ENCODE assay signal across 18 cellular contexts in the genomic region with DNA sequence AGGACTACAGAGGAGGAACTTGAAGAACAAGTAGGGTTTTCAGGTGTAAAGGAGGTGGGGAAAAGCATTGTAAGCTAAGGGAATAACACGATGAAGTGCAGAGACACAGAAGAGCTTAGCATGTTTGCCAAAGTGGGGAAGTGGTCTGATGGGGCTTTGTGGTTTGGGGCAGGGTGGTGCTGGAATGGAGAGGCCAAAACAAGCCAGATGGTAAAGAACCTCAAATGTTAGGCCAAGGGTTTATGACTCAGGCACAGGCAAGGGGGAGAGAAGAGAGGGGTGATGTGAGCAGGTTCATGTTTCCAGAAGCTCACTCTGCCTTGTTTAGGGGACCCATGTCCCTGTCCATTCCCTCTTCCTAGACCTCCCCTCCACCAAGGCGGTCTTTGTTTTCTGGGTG.
A peak's percentile ranks its signal among the peaks of the same experiment; 100 is the strongest.
DNase-seq lines count a peak whose midpoint lies in the region; ATAC-seq and TF ChIP-seq lines count a peak whose summit lies in the region.
"Had no signal": no experiment of that assay in that cellular context is flagged by ENCODE, and none has a peak within 500 bp of the region (broad histone marks: within the 10 kb centered on the region; RNA-seq: fewer than 3 reads in every experiment).

No MANE protein-coding gene starts in this region.

- intact Hi-C loops in CD4-positive, alpha-beta T cell (cut with DNase I, micrococcal nuclease), result loop anchor here (5.0 to 10.0 kb wide), 4 partner anchors 103 to 181 kb away; partner anchors contain the start of genes ADAM17 (in 2 of the 2) and YWHAQ (in 1 of the 2)
- intact Hi-C loops in upper lobe of right lung (cut with DNase I), result no loop called here

- no peak overlapping the region for H3K27ac ChIP-seq in CD4-positive, alpha-beta T cell (ENCODE audit: low read depth, low read length)
- no peak overlapping the region for H3K27ac ChIP-seq in CD8-positive, alpha-beta memory T cell (ENCODE audit: low read depth, low read length)
- no peak overlapping the region for H3K27ac ChIP-seq in upper lobe of right lung
- H3K27ac ChIP-seq: Peyer's patch, SK-N-MC had no signal

- no peaks in the 10 kb centered on the region for H3K36me3 ChIP-seq in CD8-positive, alpha-beta memory T cell (ENCODE audit: insufficient read depth, low read length)
- H3K36me3 ChIP-seq in upper lobe of right lung, result no peaks in the 10 kb centered on the region
- H3K36me3 ChIP-seq: Peyer's patch had no signal

- peaks cover 49% of the 10 kb centered on the region for H3K4me1 Mint-ChIP-seq in CD4-positive, alpha-beta T cell (ENCODE audit: low read depth)
- H3K4me1 Mint-ChIP-seq in CD8-positive, alpha-beta memory T cell, result peaks cover 47 to 53% (median 47%) of the 10 kb centered on the region in 3 donors
- H3K4me1 Mint-ChIP-seq in activated naive CD8-positive, alpha-beta T cell treated with anti-CD3 and anti-CD28 coated beads, Interleukin-2, amount 50 U/mL, for 24 hours, result peaks cover 40% of the 10 kb centered on the region

- POLR2A ChIA-PET in CD4-positive, alpha-beta T cell (lab: Charles Lee), result interaction anchor here (0.7 to 2.6 kb wide), 6 partner anchors 18 to 1077 kb away, joined by 3 to 14 read pairs (median 4); partner anchors contain the start of genes ADAM17 and PDIA6
- POLR2A ChIA-PET in CD8-positive, alpha-beta memory T cell (lab: Charles Lee), result interaction anchor here (0.8 to 2.0 kb wide), 4 partner anchors 8 to 105 kb away, joined by 3 to 5 read pairs (median 4); partner anchors contain the start of gene YWHAQ

- H3K36me3 Mint-ChIP-seq in CD4-positive, alpha-beta T cell (ENCODE audit: low read depth), result no peaks in the 10 kb centered on the region
- peaks cover 0 to 4% (median 0%) of the 10 kb centered on the region in 3 donors for H3K36me3 Mint-ChIP-seq in CD8-positive, alpha-beta memory T cell
- peaks cover 2% of the 10 kb centered on the region for H3K36me3 Mint-ChIP-seq in activated naive CD8-positive, alpha-beta T cell treated with anti-CD3 and anti-CD28 coated beads, Interleukin-2, amount 50 U/mL, for 24 hours (ENCODE audit: low read depth)

- no peak for ATAC-seq in CD4-positive, alpha-beta T cell (ENCODE audit: poor library complexity)
- ATAC-seq in activated naive CD8-positive, alpha-beta T cell treated with anti-CD3 and anti-CD28 coated beads, Interleukin-2, amount 50 U/mL, for 24 hours, result peak; percentile 16
- ATAC-seq in GM21737 (IDR thresholded peaks at IDR 0.05; ENCODE audit: unreplicated experiment) (no peak), upper lobe of right lung (no peak), HG03196 (IDR thresholded peaks at IDR 0.05; ENCODE audit: unreplicated experiment) (no peak)

- H3K4me3 Mint-ChIP-seq in CD4-positive, alpha-beta T cell, result no peak overlapping the region
- H3K4me3 Mint-ChIP-seq in CD8-positive, alpha-beta memory T cell, result peak overlapping the region in 6 of 7 donors; percentile 6 to 79 (median 50)
- H3K4me3 Mint-ChIP-seq in activated naive CD8-positive, alpha-beta T cell treated with anti-CD3 and anti-CD28 coated beads, Interleukin-2, amount 50 U/mL, for 24 hours, result no peak overlapping the region
- H3K4me3 Mint-ChIP-seq: nephron had no signal

- H3K27me3 Mint-ChIP-seq in CD4-positive, alpha-beta T cell, result no peaks in the 10 kb centered on the region
- H3K27me3 Mint-ChIP-seq in CD8-positive, alpha-beta memory T cell, result peaks cover 0 to 2% of the 10 kb centered on the region in 2 donors
- H3K27me3 Mint-ChIP-seq in activated naive CD8-positive, alpha-beta T cell treated with anti-CD3 and anti-CD28 coated beads, Interleukin-2, amount 50 U/mL, for 24 hours, result no peaks in the 10 kb centered on the region

- TF ChIP-seq CTCF in CD4-positive, alpha-beta T cell (IDR thresholded peaks at IDR 0.05), result no peak
- no peak for TF ChIP-seq CTCF in upper lobe of right lung (IDR thresholded peaks at IDR 0.05)

- no peak overlapping the region for H3K4me3 ChIP-seq in CD8-positive, alpha-beta memory T cell (ENCODE audit: low read length)
- no peak overlapping the region for H3K4me3 ChIP-seq in upper lobe of right lung
- H3K4me3 ChIP-seq: Peyer's patch, SK-N-MC, skin epidermis had no signal

- no peaks in the 10 kb centered on the region for H3K9me3 ChIP-seq in CD4-positive, alpha-beta T cell (ENCODE audit: control insufficient read depth, low read length)
- H3K9me3 ChIP-seq in CD8-positive, alpha-beta memory T cell (ENCODE audit: low read length), result no peaks in the 10 kb centered on the region
- peaks cover 4% of the 10 kb centered on the region for H3K9me3 ChIP-seq in upper lobe of right lung
- H3K9me3 ChIP-seq: Peyer's patch had no signal

- peak overlapping the region; percentile 55 for H3K27ac Mint-ChIP-seq in CD4-positive, alpha-beta T cell
- H3K27ac Mint-ChIP-seq in CD8-positive, alpha-beta memory T cell, result peak overlapping the region; percentile 34 to 90 (median 79)
- H3K27ac Mint-ChIP-seq in activated naive CD8-positive, alpha-beta T cell treated with anti-CD3 and anti-CD28 coated beads, Interleukin-2, amount 50 U/mL, for 24 hours, result peak overlapping the region; percentile 0
- H3K27ac Mint-ChIP-seq: activated T-helper 2 cell treated with anti-CD3 and anti-CD28 coated beads, Interferon-gamma antibody, Interleukin-2, Interleukin-4, amounts not matched to agents 10 μg/mL and 5 μg/mL and 100 μg/mL, durations not matched to agents 14 hours and 24 hours and 36 hours; nephron; progenitor cell of endocrine pancreas had no signal

- peaks cover 45% of the 10 kb centered on the region for H3K4me1 ChIP-seq in CD8-positive, alpha-beta memory T cell (ENCODE audit: insufficient read depth, low read length)
- peaks cover 8% of the 10 kb centered on the region for H3K4me1 ChIP-seq in upper lobe of right lung

- peaks cover 3% of the 10 kb centered on the region for H3K9me3 Mint-ChIP-seq in CD4-positive, alpha-beta T cell
- H3K9me3 Mint-ChIP-seq in CD8-positive, alpha-beta memory T cell, result peaks cover 3 to 7% (median 3%) of the 10 kb centered on the region in 5 donors
- peaks cover 12% of the 10 kb centered on the region for H3K9me3 Mint-ChIP-seq in activated naive CD8-positive, alpha-beta T cell treated with anti-CD3 and anti-CD28 coated beads, Interleukin-2, amount 50 U/mL, for 24 hours

- peak in 2 of 10 experiments; percentile 19 to 27 for DNase-seq in CD4-positive, alpha-beta T cell
- peak in 1 of 5 donors; percentile 58 for DNase-seq in CD8-positive, alpha-beta memory T cell
- DNase-seq in RPMI7951 (ENCODE audit: low read depth), result peak; percentile 49
- no peak for DNase-seq in activated naive CD8-positive, alpha-beta T cell treated with anti-CD3 and anti-CD28 coated beads, Interleukin-2, amount 50 U/mL, for 24 hours
- DNase-seq in upper lobe of right lung, result no peak
- DNase-seq: activated CD4-positive, alpha-beta T cell treated with anti-CD3 and anti-CD28 coated beads, Interleukin-2, amount 50 U/mL, for 4 hours; kidney; mesenchymal stem cell; NCI-H774; Peyer's patch; stimulated activated CD8-positive, alpha-beta memory T cell treated with anti-CD3 and anti-CD28 coated beads, Interleukin-4, amount 100 ng/mL, for 48 hours had no signal

- CTCF ChIA-PET in CD4-positive, alpha-beta T cell (lab: Charles Lee), result interaction anchor here (0.5 to 1.0 kb wide), 3 partner anchors 35 to 412 kb away, joined by 3 to 4 read pairs (median 3); no protein-coding TSS in a partner anchor
- CTCF ChIA-PET in CD8-positive, alpha-beta memory T cell (lab: Charles Lee), result interaction anchor here (0.7 to 1.5 kb wide), 4 partner anchors 17 to 121 kb away, joined by 3 to 4 read pairs (median 3); no protein-coding TSS in a partner anchor

- no peaks in the 10 kb centered on the region for H3K27me3 ChIP-seq in CD4-positive, alpha-beta T cell (ENCODE audit: control insufficient read depth, insufficient read depth, low read length)
- no peaks in the 10 kb centered on the region for H3K27me3 ChIP-seq in CD8-positive, alpha-beta memory T cell (ENCODE audit: insufficient read depth, low read length, poor library complexity, severe bottlenecking)
- H3K27me3 ChIP-seq in upper lobe of right lung, result no peaks in the 10 kb centered on the region
- H3K27me3 ChIP-seq: Peyer's patch had no signal

Comparison
In these comparisons a context has a peak if more than half of its experiments do, and no peak if none do; other contexts are left out.
1. H3K27ac Mint-ChIP-seq: peak in every context shown above with its lines; median percentile 79 in CD8-positive, alpha-beta memory T cell; 55 in CD4-positive, alpha-beta T cell; 0 in activated naive CD8-positive, alpha-beta T cell treated with anti-CD3 and anti-CD28 coated beads, Interleukin-2, amount 50 U/mL, for 24 hours.
2. H3K4me3 Mint-ChIP-seq: peak in CD8-positive, alpha-beta memory T cell (6 of 7); none in CD4-positive, alpha-beta T cell (single experiment) and activated naive CD8-positive, alpha-beta T cell treated with anti-CD3 and anti-CD28 coated beads, Interleukin-2, amount 50 U/mL, for 24 hours (single experiment).